ENCODE assay signal across 9 cellular contexts in genomic region chr2:42974303-42974696, GRCh38.
DNase-seq lines count a peak whose midpoint lies in the region; ATAC-seq and TF ChIP-seq lines count a peak whose summit lies in the region.
"Had no signal": no experiment of that assay in that cellular context is flagged by ENCODE, and none has a peak within 500 bp of the region (broad histone marks: within the 10 kb centered on the region; RNA-seq: fewer than 3 reads in every experiment).

No MANE protein-coding gene starts in this region.

- peak overlapping the region in 7 of 11 experiments; percentile 61 to 78 (median 74); a peak in 12 of 22 replicates for H3K27ac ChIP-seq in BLaER1 treated with 17β-estradiol and CSF1 and Interleukin-3, amounts not matched to agents 10 nM and 100 nM
- H3K27ac ChIP-seq in hepatocyte: peak overlapping the region; percentile 96

- no peaks in the 10 kb centered on the region for H3K9me2 ChIP-seq in hepatocyte (replicated peaks; ENCODE audit: insufficient read depth)

- H3K9ac ChIP-seq in BLaER1 treated with 17β-estradiol and CSF1 and Interleukin-3, amounts not matched to agents 10 nM and 100 nM: peak overlapping the region in 8 of 11 experiments; percentile 56 to 71 (median 64); a peak in 15 of 22 replicates
- H3K9ac ChIP-seq in adipocyte (ENCODE audit: low read length): peak overlapping the region; percentile 90

- no peaks in the 10 kb centered on the region for H3K27me3 ChIP-seq in BLaER1 treated with 17β-estradiol and CSF1 and Interleukin-3, amounts not matched to agents 10 nM and 100 nM
- H3K27me3 ChIP-seq in adipocyte (replicated peaks; ENCODE audit: control insufficient read depth, insufficient read depth, low read length): no peaks in the 10 kb centered on the region
- H3K27me3 ChIP-seq in hepatocyte: no peaks in the 10 kb centered on the region

- H3K4me3 ChIP-seq in BLaER1 treated with 17β-estradiol and CSF1 and Interleukin-3, amounts not matched to agents 10 nM and 100 nM: no peak overlapping the region
- H3K4me3 ChIP-seq in adipocyte (ENCODE audit: low read length): no peak overlapping the region
- H3K4me3 ChIP-seq in hepatocyte: no peak overlapping the region

- no peak for TF ChIP-seq CTCF in hepatocyte (IDR thresholded peaks at IDR 0.05; ENCODE audit: poor library complexity)

- DNase-seq in adipocyte (ENCODE audit: low read depth): no peak
- no peak for DNase-seq in hepatocyte (ENCODE audit: low spot score)
- DNase-seq in posterior vena cava (ENCODE audit: low spot score): peak; percentile 30
- DNase-seq in activated CD4-positive, alpha-beta T cell treated with anti-CD3 and anti-CD28 coated beads, Interleukin-2, amount 50 U/mL, for 1 hour: no peak
- DNase-seq in activated CD8-positive, alpha-beta memory T cell treated with anti-CD3 and anti-CD28 coated beads for 24 hours: no peak
- DNase-seq: cortex of kidney had no signal

- 67% methylated on average over 2 of the region's 2 CpGs for WGBS in hepatocyte (ENCODE audit: low lambda C conversion rate, missing lambda C conversion rate)

- peak overlapping the region; percentile 72 to 98 (median 82) for H3K4me2 ChIP-seq in BLaER1 treated with 17β-estradiol and CSF1 and Interleukin-3, amounts not matched to agents 10 nM and 100 nM
- peak overlapping the region; percentile 78 for H3K4me2 ChIP-seq in hepatocyte

- no peak for ATAC-seq in HG02852 (IDR thresholded peaks at IDR 0.05; ENCODE audit: unreplicated experiment)
- no peak for ATAC-seq in HG02884 (IDR thresholded peaks at IDR 0.05; ENCODE audit: unreplicated experiment)

- no peaks in the 10 kb centered on the region for H3K9me3 ChIP-seq in BLaER1 treated with 17β-estradiol and CSF1 and Interleukin-3, amounts not matched to agents 10 nM and 100 nM (replicated peaks in 1 of 11)
- H3K9me3 ChIP-seq in adipocyte (ENCODE audit: control insufficient read depth, low read length) (no peaks in the 10 kb centered on the region), hepatocyte (ENCODE audit: low read depth) (no peaks in the 10 kb centered on the region)

- H3K36me3 ChIP-seq in BLaER1 treated with 17β-estradiol and CSF1 and Interleukin-3, amounts not matched to agents 10 nM and 100 nM: no peaks in the 10 kb centered on the region
- H3K36me3 ChIP-seq in adipocyte (ENCODE audit: control insufficient read depth, insufficient read depth, low read length, severe bottlenecking): no peaks in the 10 kb centered on the region
- H3K36me3 ChIP-seq in hepatocyte (replicated peaks; ENCODE audit: insufficient read depth, low read depth): no peaks in the 10 kb centered on the region

- H4K20me1 ChIP-seq in BLaER1 treated with 17β-estradiol and CSF1 and Interleukin-3, amounts not matched to agents 10 nM and 100 nM: no peaks in the 10 kb centered on the region
- no peaks in the 10 kb centered on the region for H4K20me1 ChIP-seq in hepatocyte (ENCODE audit: insufficient read depth, poor library complexity, severe bottlenecking)

- H3K4me1 ChIP-seq in BLaER1 treated with 17β-estradiol and CSF1 and Interleukin-3, amounts not matched to agents 10 nM and 100 nM: peaks cover 74 to 98% (median 92%) of the 10 kb centered on the region in 10 experiments
- H3K4me1 ChIP-seq in adipocyte (ENCODE audit: control insufficient read depth, insufficient read depth, low read length) (peaks cover 46% of the 10 kb centered on the region), hepatocyte (ENCODE audit: insufficient read depth) (peaks cover 55% of the 10 kb centered on the region)

- peaks cover 4% of the 10 kb centered on the region for H3K79me2 ChIP-seq in hepatocyte

- intact Hi-C loops in posterior vena cava (cut with DNase I): loop anchor here (5.0 to 10.0 kb wide), 5 partner anchors 131 to 511 kb away; partner anchors contain the start of gene ZFP36L2 (in 2 of the 2)

- no peak overlapping the region for H2AFZ ChIP-seq in hepatocyte
